ENCODE assay signal across 7 cellular contexts in the genomic region with DNA sequence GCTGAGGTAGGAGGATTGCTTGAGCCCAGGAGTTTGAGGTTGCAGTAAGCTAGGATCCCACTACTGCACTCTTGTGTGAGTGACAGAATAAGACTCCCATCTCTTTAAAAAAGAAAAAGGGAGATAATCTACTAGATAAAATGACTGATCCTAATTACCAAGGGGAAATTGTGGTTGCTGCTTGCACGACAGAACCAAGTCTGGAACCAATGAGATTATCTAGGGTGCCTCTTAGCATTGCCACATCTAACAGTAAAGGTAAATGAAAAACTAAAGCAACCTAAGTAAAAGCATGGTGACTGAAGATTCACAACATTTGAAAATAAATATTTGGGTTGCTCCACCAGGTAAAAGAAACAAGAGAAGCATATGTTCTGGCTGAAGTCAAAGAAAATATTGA.
"Had no signal": no experiment of that assay in that cellular context is flagged by ENCODE, and none has a peak within 500 bp of the region (broad histone marks: within the 10 kb centered on the region; RNA-seq: fewer than 3 reads in every experiment).

No MANE protein-coding gene starts in this region.

- DNase-seq: H9, HFFc6, IMR-90, KBM-7 had no signal

- H3K27ac ChIP-seq: KMS-11 had no signal

- H2AFZ ChIP-seq: GM23338 had no signal

- ATAC-seq: GM23338, HCT116 had no signal

- H3K9ac ChIP-seq: KMS-11 had no signal

- H3K4me3 ChIP-seq: GM23338 had no signal

- H3K4me2 ChIP-seq: GM23338, KMS-11 had no signal
